ENCODE assay signal across 17 cellular contexts in the genomic region with DNA sequence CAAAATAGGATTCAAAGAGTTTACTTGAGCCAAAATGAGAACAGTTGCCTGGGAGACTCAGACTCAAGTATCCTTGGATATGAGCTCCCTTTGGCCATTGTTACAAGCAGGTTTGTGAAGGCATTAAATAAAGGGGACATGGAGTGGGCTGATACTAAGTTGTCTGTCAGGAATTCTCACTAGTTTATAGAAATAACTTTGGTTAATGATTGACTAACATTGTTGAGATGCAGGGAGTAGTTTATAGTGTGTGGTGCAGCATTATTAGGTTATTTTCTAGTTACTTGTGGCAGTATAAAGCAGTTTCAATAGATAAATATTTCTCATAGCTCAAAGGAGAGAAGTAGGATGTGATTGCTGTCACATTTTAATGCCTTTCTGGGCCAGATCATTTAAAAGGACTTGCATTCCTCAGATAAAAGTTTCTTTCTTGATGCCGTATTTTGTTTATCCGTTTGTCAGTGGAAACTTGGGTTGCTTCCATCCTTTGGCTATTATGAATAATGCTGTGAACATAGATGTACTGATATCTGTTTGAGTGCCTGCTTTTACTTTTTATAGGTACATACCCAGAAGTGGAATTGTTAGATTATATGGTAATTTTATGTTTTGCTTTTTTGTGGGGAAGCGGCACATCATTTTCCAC. TPM values are rescaled to one million over a fixed set of nuclear protein-coding genes. Genes with fewer than 3 reads are reported as not detected.
A peak's percentile ranks its signal among the peaks of the same experiment; 100 is the strongest.
DNase-seq lines count a peak whose midpoint lies in the region; ATAC-seq, FAIRE-seq and TF ChIP-seq lines count a peak whose summit lies in the region.
"Had no signal": no experiment of that assay in that cellular context is flagged by ENCODE, and none has a peak within 500 bp of the region (broad histone marks: within the 10 kb centered on the region; RNA-seq: fewer than 3 reads in every experiment).

No MANE protein-coding gene starts in this region.

- intact Hi-C loops in left ventricle myocardium superior (cut with micrococcal nuclease): no loop called here
- intact Hi-C loops in cardiac septum (cut with DNase I): no loop called here
- intact Hi-C loops in endothelial cell of umbilical vein (cut with micrococcal nuclease): no loop called here
- intact Hi-C loops in vagina (cut with DNase I): no loop called here
- intact Hi-C loops in activated naive CD4-positive, alpha-beta T cell treated with anti-CD3 and anti-CD28 coated beads for 36 hours (cut with micrococcal nuclease): no loop called here

- H2AFZ ChIP-seq in endothelial cell of umbilical vein (ENCODE audit: low read depth, low read length): no peak overlapping the region

- no peaks in the 10 kb centered on the region for H3K27me3 Mint-ChIP-seq in activated naive CD4-positive, alpha-beta T cell treated with anti-CD3 and anti-CD28 coated beads for 36 hours (ENCODE audit: low read depth)
- H3K27me3 Mint-ChIP-seq: activated CD4-positive, alpha-beta T cell treated with anti-CD3 and anti-CD28 coated beads for 36 hours; central memory CD8-positive, alpha-beta T cell had no signal

- H3K27ac Mint-ChIP-seq in activated naive CD4-positive, alpha-beta T cell treated with anti-CD3 and anti-CD28 coated beads for 36 hours: no peak overlapping the region
- H3K27ac Mint-ChIP-seq: activated CD4-positive, alpha-beta T cell treated with anti-CD3 and anti-CD28 coated beads for 36 hours had no signal

- peaks cover 65% of the 10 kb centered on the region for H3K79me2 ChIP-seq in endothelial cell of umbilical vein (ENCODE audit: control insufficient read depth, insufficient read depth, low read length)

- DNase-seq in left ventricle myocardium superior: no peak
- no peak for DNase-seq in cardiac septum (ENCODE audit: low spot score)
- DNase-seq in endothelial cell of umbilical vein (ENCODE audit: low read depth, low spot score): peak; percentile 79
- DNase-seq in medulla oblongata (ENCODE audit: extremely low spot score): peak; percentile 25
- DNase-seq in vagina (ENCODE audit: extremely low spot score in 2 of 2): no peak
- no peak for DNase-seq in NCI-H128 (lab: John Stamatoyannopoulos, UW; ENCODE audit: unreplicated experiment)
- DNase-seq in activated naive CD4-positive, alpha-beta T cell treated with anti-CD3 and anti-CD28 coated beads for 36 hours: no peak
- DNase-seq: activated CD4-positive, alpha-beta T cell treated with anti-CD3 and anti-CD28 coated beads for 36 hours; DND-41; islet precursor cell; NCI-H2227 treated with DMSO at 0.1 percent for 48 hours had no signal

- peaks cover 5% of the 10 kb centered on the region for H4K20me1 ChIP-seq in endothelial cell of umbilical vein (replicated peaks; ENCODE audit: control insufficient read depth, extremely low read depth, insufficient read depth, low read length)

- H3K9me3 ChIP-seq in endothelial cell of umbilical vein (replicated peaks; ENCODE audit: control insufficient read depth, insufficient read depth, low read length) (no peaks in the 10 kb centered on the region), vagina (no peaks in the 10 kb centered on the region)

- peaks cover 19% of the 10 kb centered on the region for H3K4me1 Mint-ChIP-seq in activated naive CD4-positive, alpha-beta T cell treated with anti-CD3 and anti-CD28 coated beads for 36 hours (ENCODE audit: low read depth)

- H3K4me3 ChIP-seq in endothelial cell of umbilical vein (replicated peaks in 1 of 3; ENCODE audit: insufficient read depth in 1 of 3, low read depth in 1 of 3, low read length in 3 of 3) (no peak overlapping the region), vagina (no peak overlapping the region)

- POLR2A ChIA-PET in endothelial cell of umbilical vein (lab: Charles Lee): no interaction called here

- H3K4me3 Mint-ChIP-seq in activated naive CD4-positive, alpha-beta T cell treated with anti-CD3 and anti-CD28 coated beads for 36 hours: no peak overlapping the region
- H3K4me3 Mint-ChIP-seq: activated CD4-positive, alpha-beta T cell treated with anti-CD3 and anti-CD28 coated beads for 36 hours; central memory CD8-positive, alpha-beta T cell had no signal

- no peaks in the 10 kb centered on the region for H3K9me1 ChIP-seq in endothelial cell of umbilical vein (replicated peaks; ENCODE audit: control insufficient read depth, extremely low read depth, insufficient read depth, low read length)

- H3K27me3 ChIP-seq in endothelial cell of umbilical vein (ENCODE audit: control insufficient read depth in 2 of 2, insufficient read depth in 2 of 2, low read length in 2 of 2): no peaks in the 10 kb centered on the region
- H3K27me3 ChIP-seq in vagina: no peaks in the 10 kb centered on the region

- H3K36me3 ChIP-seq in endothelial cell of umbilical vein (ENCODE audit: control insufficient read depth in 2 of 2, extremely low read depth in 1 of 2, insufficient read depth in 2 of 2, low read length in 2 of 2): no peaks in the 10 kb centered on the region
- H3K36me3 ChIP-seq in vagina: no peaks in the 10 kb centered on the region

- CTCF ChIA-PET in endothelial cell of umbilical vein (lab: Charles Lee): interaction anchor here (0.6 to 1.2 kb wide), 2 partner anchors 11 to 185 kb away, joined by 3 read pairs; no protein-coding TSS in a partner anchor
- CTCF ChIA-PET in activated naive CD4-positive, alpha-beta T cell treated with anti-CD3 and anti-CD28 coated beads for 36 hours (lab: Charles Lee): no interaction called here

- no peak for FAIRE-seq in endothelial cell of umbilical vein (lab: Jason Lieb, UNC)
- FAIRE-seq: GM12892, GM19239, H54 had no signal

- TF ChIP-seq CTCF in endothelial cell of umbilical vein (IDR thresholded peaks at IDR 0.05; ENCODE audit: extremely low read depth in 1 of 2, insufficient read depth in 1 of 2, low read depth in 1 of 2, low read length in 2 of 2): no peak
- no peak for TF ChIP-seq CTCF in vagina (IDR thresholded peaks at IDR 0.05)

- peak; percentile 51 for ATAC-seq in left ventricle myocardium superior
- no peak for ATAC-seq in activated CD4-positive, CD25-positive, alpha-beta regulatory T cell treated with anti-CD3 and anti-CD28 coated beads, Interleukin-2, amount 50 U/mL, for 24 hours
- ATAC-seq: activated CD4-positive, alpha-beta T cell treated with anti-CD3 and anti-CD28 coated beads for 36 hours had no signal

- H3K9ac ChIP-seq in endothelial cell of umbilical vein (replicated peaks; ENCODE audit: extremely low read depth, insufficient read depth, low read length): no peak overlapping the region

- no peak overlapping the region for H3K4me2 ChIP-seq in endothelial cell of umbilical vein (ENCODE audit: insufficient read depth, low read length)

- BruUV-seq in endothelial cell of umbilical vein (replicated peaks; lab: Mats Ljungman, UMichigan): no TSS peak

- H3K9me3 Mint-ChIP-seq in activated naive CD4-positive, alpha-beta T cell treated with anti-CD3 and anti-CD28 coated beads for 36 hours: peaks cover 9% of the 10 kb centered on the region
- H3K9me3 Mint-ChIP-seq: central memory CD8-positive, alpha-beta T cell had no signal

- dilution Hi-C loops in endothelial cell of umbilical vein (cut with MboI; ENCODE audit: extremely low pct_ligation_motif_present, low sequenced_read_pairs): no loop called here

- no peaks in the 10 kb centered on the region for H3K4me1 ChIP-seq in endothelial cell of umbilical vein (ENCODE audit: control insufficient read depth, extremely low read depth, insufficient read depth, low read length)
- peaks cover 38% of the 10 kb centered on the region for H3K4me1 ChIP-seq in vagina

- H3K27ac ChIP-seq in endothelial cell of umbilical vein (ENCODE audit: insufficient read depth, low read depth, low read length) (no peak overlapping the region), vagina (peak overlapping the region; percentile 9)

- H3K36me3 Mint-ChIP-seq in activated naive CD4-positive, alpha-beta T cell treated with anti-CD3 and anti-CD28 coated beads for 36 hours (ENCODE audit: low read depth): peaks cover 10% of the 10 kb centered on the region

- TF ChIP-seq POLR2A in endothelial cell of umbilical vein (IDR thresholded peaks at IDR 0.05; ENCODE audit: low read depth, low read length) (no peak), vagina (IDR thresholded peaks at IDR 0.05) (no peak)

RNA-seq across cellular contexts. Expression of gene AP3S1, which starts 9.2 kb away (rescaled TPM):
- total RNA-seq in left ventricle myocardium superior: 50.9 TPM
- 56.6 TPM for total RNA-seq in cardiac septum
- total RNA-seq in endothelial cell of umbilical vein: 81.2 and 85.7 TPM in 2 replicates
- 18.2 and 26.5 TPM in 2 replicates for polyA plus RNA-seq in endothelial cell of umbilical vein
- 34.1 and 36.7 TPM in 2 replicates for polyA plus RNA-seq in endothelial cell of umbilical vein (2011; cell fraction: cytosol; rRNA removed)
- polyA plus RNA-seq in endothelial cell of umbilical vein (2011; cell fraction: nucleus; rRNA removed): 16.6 and 26.8 TPM in 2 replicates
- 49.4 and 81.1 TPM in 2 replicates for polyA plus RNA-seq in endothelial cell of umbilical vein (2012)
- 15.3 and 19.3 TPM in 2 replicates for polyA minus RNA-seq in endothelial cell of umbilical vein
- 6.2 TPM for polyA minus RNA-seq in endothelial cell of umbilical vein (2011; cell fraction: cytosol; rRNA and poly(A)+ RNA removed)
- polyA minus RNA-seq in endothelial cell of umbilical vein (2011; cell fraction: nucleus; rRNA and poly(A)+ RNA removed): 23.0 and 24.9 TPM in 2 replicates
- 36.8 TPM for total RNA-seq in vagina
- total RNA-seq in activated naive CD4-positive, alpha-beta T cell treated with anti-CD3 and anti-CD28 coated beads for 36 hours: 10 to 100 TPM; 56.6 to 57.8 TPM

RNA-seq across cellular contexts. Expression of gene ATG12, which starts 9.5 kb away (rescaled TPM):
- total RNA-seq in left ventricle myocardium superior: 23.6 TPM
- total RNA-seq in cardiac septum: 22.5 TPM
- total RNA-seq in endothelial cell of umbilical vein: 50.3 and 62.0 TPM in 2 replicates
- 18.9 and 27.5 TPM in 2 replicates for polyA plus RNA-seq in endothelial cell of umbilical vein
- polyA plus RNA-seq in endothelial cell of umbilical vein (2011; cell fraction: cytosol; rRNA removed): 47.6 and 52.6 TPM in 2 replicates
- polyA plus RNA-seq in endothelial cell of umbilical vein (2011; cell fraction: nucleus; rRNA removed): 52.1 and 71.9 TPM in 2 replicates
- polyA plus RNA-seq in endothelial cell of umbilical vein (2012): 56.9 and 76.2 TPM in 2 replicates
- 20.1 and 35.6 TPM in 2 replicates for polyA minus RNA-seq in endothelial cell of umbilical vein
- 13.9 TPM for polyA minus RNA-seq in endothelial cell of umbilical vein (2011; cell fraction: cytosol; rRNA and poly(A)+ RNA removed)
- 69.9 and 104 TPM in 2 replicates for polyA minus RNA-seq in endothelial cell of umbilical vein (2011; cell fraction: nucleus; rRNA and poly(A)+ RNA removed)
- 50.6 TPM for total RNA-seq in vagina
- 10 to 100 TPM; 39.1 to 41.3 TPM for total RNA-seq in activated naive CD4-positive, alpha-beta T cell treated with anti-CD3 and anti-CD28 coated beads for 36 hours

RNA-seq across cellular contexts. Expression of gene CDO1, which starts 34.4 kb away (rescaled TPM):
- total RNA-seq in left ventricle myocardium superior (5.4 TPM), cardiac septum (3.6 TPM), endothelial cell of umbilical vein (1.3 and 1.7 TPM in 2 replicates), vagina (16.0 TPM)
- polyA plus RNA-seq in endothelial cell of umbilical vein: 1.1 and 1.3 TPM in 2 replicates
- 0.75 and 0.98 TPM in 2 replicates for polyA plus RNA-seq in endothelial cell of umbilical vein (2011; cell fraction: cytosol; rRNA removed)
- 0.62 and 1.4 TPM in 2 replicates for polyA plus RNA-seq in endothelial cell of umbilical vein (2011; cell fraction: nucleus; rRNA removed)
- 0.35 and 0.63 TPM in 2 replicates for polyA plus RNA-seq in endothelial cell of umbilical vein (2012)
- polyA minus RNA-seq in endothelial cell of umbilical vein: 1.5 and 3.4 TPM in 2 replicates
- polyA minus RNA-seq in endothelial cell of umbilical vein (2011; cell fraction: cytosol; rRNA and poly(A)+ RNA removed): not detected
- 1.8 TPM in 1 of 2 replicates, not detected in the other for polyA minus RNA-seq in endothelial cell of umbilical vein (2011; cell fraction: nucleus; rRNA and poly(A)+ RNA removed)
- total RNA-seq in activated naive CD4-positive, alpha-beta T cell treated with anti-CD3 and anti-CD28 coated beads for 36 hours: under 1 TPM; 0.57 to 0.67 TPM
- total RNA-seq: OCI-LY7 had no signal

Comparison
In these comparisons a context has a peak if more than half of its experiments do, and no peak if none do; other contexts are left out.
1. DNase-seq: peak in endothelial cell of umbilical vein (single experiment) and medulla oblongata (single experiment); none in left ventricle myocardium superior (single experiment), cardiac septum (single experiment), vagina (0 of 2), NCI-H128 (single experiment) and activated naive CD4-positive, alpha-beta T cell treated with anti-CD3 and anti-CD28 coated beads for 36 hours (single experiment).